18 cellular contexts compared by ENCODE assay signal in the genomic region with DNA sequence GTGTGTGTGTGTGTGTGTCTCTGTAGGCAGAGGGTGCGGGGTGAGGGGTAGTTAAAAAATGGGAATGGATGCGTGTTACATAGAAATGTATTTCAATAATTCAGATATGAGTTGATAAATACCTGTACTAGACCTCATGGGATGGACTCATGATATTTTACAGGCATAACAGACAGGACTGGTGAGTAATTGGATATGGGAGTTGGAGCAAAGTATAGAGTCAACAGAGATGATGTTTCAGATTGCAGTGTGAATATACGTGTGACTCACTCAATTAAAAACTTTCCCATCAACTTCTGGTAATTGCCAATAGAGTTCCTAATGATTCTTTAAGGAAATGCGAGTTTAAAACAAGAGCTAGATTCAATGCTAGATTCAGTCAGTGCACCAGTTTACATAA.
DNase-seq lines count a peak whose midpoint lies in the region; ATAC-seq and TF ChIP-seq lines count a peak whose summit lies in the region.
"Had no signal": no experiment of that assay in that cellular context is flagged by ENCODE, and none has a peak within 500 bp of the region (broad histone marks: within the 10 kb centered on the region; RNA-seq: fewer than 3 reads in every experiment).

No MANE protein-coding gene starts in this region.

- H4K20me1 ChIP-seq in PC-9 (ENCODE audit: insufficient read depth) = no peaks in the 10 kb centered on the region
- H4K20me1 ChIP-seq in smooth muscle cell (ENCODE audit: low read depth) = no peaks in the 10 kb centered on the region

- no peak for ATAC-seq in GM18517 (IDR thresholded peaks at IDR 0.05; ENCODE audit: unreplicated experiment)
- ATAC-seq: A549, GM23338, HepG2, Panc1 had no signal

- H3K4me1 Mint-ChIP-seq in MCF 10A (ENCODE audit: insufficient read depth, unreplicated experiment) (no peaks in the 10 kb centered on the region), endodermal cell (peaks cover 22% of the 10 kb centered on the region)
- H3K4me1 Mint-ChIP-seq: GM23338 had no signal

- H3K36me3 ChIP-seq in breast epithelium (no peaks in the 10 kb centered on the region), PC-9 (ENCODE audit: low read depth) (no peaks in the 10 kb centered on the region), endodermal cell (ENCODE audit: control insufficient read depth, insufficient read depth, low read length) (no peaks in the 10 kb centered on the region), smooth muscle cell (ENCODE audit: low read depth) (no peaks in the 10 kb centered on the region)

- TF ChIP-seq CTCF in MCF 10A (IDR thresholded peaks at IDR 0.05; ENCODE audit: unreplicated experiment) = no peak
- no peak for TF ChIP-seq CTCF in breast epithelium (IDR thresholded peaks at IDR 0.05)
- TF ChIP-seq CTCF in PC-9 (conservative IDR thresholded peaks at IDR 0.05) = no peak
- no peak for TF ChIP-seq CTCF in endodermal cell (conservative IDR thresholded peaks at IDR 0.05)
- TF ChIP-seq CTCF in smooth muscle cell (IDR thresholded peaks at IDR 0.05; ENCODE audit: borderline replicate concordance, insufficient read depth, poor library complexity, severe bottlenecking) = no peak

- H3K4me2 ChIP-seq in PC-9 (no peak overlapping the region), smooth muscle cell (no peak overlapping the region)
- H3K4me2 ChIP-seq: A549, GM23338 had no signal

- no peak overlapping the region for H3K27ac Mint-ChIP-seq in MCF 10A (ENCODE audit: low read depth, unreplicated experiment)
- H3K27ac Mint-ChIP-seq in endodermal cell = peak overlapping the region; percentile 66
- H3K27ac Mint-ChIP-seq: GM23338 had no signal

- WGBS in endodermal cell (ENCODE audit: insufficient coverage in 1 of 2, insufficient read length in 1 of 2), 2 experiments = 74 to 92% methylated on average over 2 to 4 of the region's 4 CpGs
- 91% methylated on average over 4 of the region's 4 CpGs for WGBS in smooth muscle cell (ENCODE audit: low lambda C conversion rate)

- CTCF ChIA-PET in MCF 10A (lab: Yijun Ruan, JAX) = no interaction called here
- CTCF ChIA-PET in PC-9 (lab: Charles Lee) = no interaction called here

- BruUV-seq in MCF 10A (replicated peaks; lab: Mats Ljungman, UMichigan) (no TSS peak), PC-9 (replicated peaks; lab: Mats Ljungman, UMichigan) (no TSS peak)

- TF ChIP-seq POLR2A in breast epithelium (IDR thresholded peaks at IDR 0.05) = no peak

- POLR2A ChIA-PET in MCF 10A (lab: Yijun Ruan, JAX) (no interaction called here), PC-9 (lab: Charles Lee; ENCODE audit: unreplicated experiment) (no interaction called here)

- H3K27me3 ChIP-seq in breast epithelium (no peaks in the 10 kb centered on the region), PC-9 (ENCODE audit: insufficient read depth, low read depth) (no peaks in the 10 kb centered on the region), endodermal cell (ENCODE audit: control insufficient read depth, insufficient read depth, low read length, poor library complexity, severe bottlenecking) (peaks cover 9% of the 10 kb centered on the region), smooth muscle cell (ENCODE audit: low read depth) (no peaks in the 10 kb centered on the region)

- no peak overlapping the region for H3K27ac ChIP-seq in breast epithelium
- no peak overlapping the region for H3K27ac ChIP-seq in PC-9
- H3K27ac ChIP-seq in endodermal cell (ENCODE audit: low read depth, low read length) = no peak overlapping the region
- no peak overlapping the region for H3K27ac ChIP-seq in smooth muscle cell (ENCODE audit: low read depth)
- H3K27ac ChIP-seq: A549 had no signal

- no peaks in the 10 kb centered on the region for H3K9me3 ChIP-seq in breast epithelium
- no peaks in the 10 kb centered on the region; the same call in 1 of the 2 replicates for H3K9me3 ChIP-seq in PC-9 (ENCODE audit: insufficient read depth, low read depth)
- H3K9me3 ChIP-seq in endodermal cell (ENCODE audit: control insufficient read depth, low read length) = no peaks in the 10 kb centered on the region
- no peaks in the 10 kb centered on the region for H3K9me3 ChIP-seq in smooth muscle cell (replicated peaks; ENCODE audit: low read depth)
- H3K9me3 ChIP-seq: A549, Caco-2 had no signal

- H3K27me3 Mint-ChIP-seq in MCF 10A (ENCODE audit: insufficient read depth, unreplicated experiment) (no peaks in the 10 kb centered on the region), endodermal cell (ENCODE audit: insufficient read depth) (no peaks in the 10 kb centered on the region)

- H3K9me3 Mint-ChIP-seq in MCF 10A (ENCODE audit: unreplicated experiment) (no peaks in the 10 kb centered on the region), endodermal cell (no peaks in the 10 kb centered on the region)
- H3K9me3 Mint-ChIP-seq: GM23338 had no signal

- H3K9ac ChIP-seq in endodermal cell (ENCODE audit: extremely low read depth, low read length, poor library complexity, severe bottlenecking) (no peak overlapping the region), smooth muscle cell (ENCODE audit: low read depth) (no peak overlapping the region)

- 0 out of 2 replicates have a peak overlapping the region, but pooled peaks have one; percentile 15 for H2AFZ ChIP-seq in PC-9
- H2AFZ ChIP-seq in smooth muscle cell (ENCODE audit: low read depth) = peak overlapping the region; percentile 46

- H3K4me1 ChIP-seq in breast epithelium (no peaks in the 10 kb centered on the region), PC-9 (replicated peaks; ENCODE audit: insufficient read depth) (no peaks in the 10 kb centered on the region), endodermal cell (ENCODE audit: control insufficient read depth, insufficient read depth, low read length) (peaks cover 3% of the 10 kb centered on the region), smooth muscle cell (ENCODE audit: low read depth) (no peaks in the 10 kb centered on the region)
- H3K4me1 ChIP-seq: A549, Caco-2 had no signal

- no peak overlapping the region for H3K4me3 ChIP-seq in breast epithelium
- no peak overlapping the region for H3K4me3 ChIP-seq in PC-9
- H3K4me3 ChIP-seq in endodermal cell (ENCODE audit: low read length) = no peak overlapping the region
- no peak overlapping the region for H3K4me3 ChIP-seq in smooth muscle cell
- H3K4me3 ChIP-seq: A549, GM23338 had no signal

- H3K79me2 ChIP-seq in PC-9 (ENCODE audit: low read depth) (no peaks in the 10 kb centered on the region), smooth muscle cell (ENCODE audit: low read depth) (no peaks in the 10 kb centered on the region)

- no peaks in the 10 kb centered on the region for H3K9me2 ChIP-seq in PC-9 (ENCODE audit: insufficient read depth)

- intact Hi-C loops in MCF 10A (cut with micrococcal nuclease) = no loop called here
- intact Hi-C loops in breast epithelium (cut with DNase I; ENCODE audit: low total_unique reads) = no loop called here
- intact Hi-C loops in PC-9 (cut with micrococcal nuclease; ENCODE audit: unreplicated experiment) = no loop called here

- peak; percentile 2 for DNase-seq in MCF 10A (ENCODE audit: unreplicated experiment)
- DNase-seq in breast epithelium (ENCODE audit: low spot score in 2 of 2) = no peak
- peak in 1 of 2 experiments; percentile 39 for DNase-seq in PC-9
- DNase-seq in endodermal cell = no peak
- DNase-seq in smooth muscle cell (lab: John Stamatoyannopoulos, UW; ENCODE audit: unreplicated experiment) = no peak
- DNase-seq in NCI-H524 treated with DMSO at 0.1 percent for 48 hours (lab: John Stamatoyannopoulos, UW) = no peak
- no peak for DNase-seq in NCI-H2196 treated with DMSO at 0.1 percent for 48 hours (lab: John Stamatoyannopoulos, UW; ENCODE audit: unreplicated experiment)
- DNase-seq: Caco-2, NCI-H2029, NCI-H2227 treated with DMSO at 0.1 percent for 48 hours, NCI-H774, SHP77 treated with DMSO at 0.1 percent for 48 hours, SW 1271 had no signal

- H3K4me3 Mint-ChIP-seq in MCF 10A (ENCODE audit: unreplicated experiment) (no peak overlapping the region), endodermal cell (no peak overlapping the region)
- H3K4me3 Mint-ChIP-seq: GM23338 had no signal

- no peaks in the 10 kb centered on the region for H3K36me3 Mint-ChIP-seq in MCF 10A (ENCODE audit: insufficient read depth, unreplicated experiment)
- no peaks in the 10 kb centered on the region for H3K36me3 Mint-ChIP-seq in endodermal cell (ENCODE audit: low read depth)

- H3F3A ChIP-seq in PC-9 (ENCODE audit: insufficient read depth, low read depth) (no peaks in the 10 kb centered on the region), smooth muscle cell (ENCODE audit: low read depth) (no peaks in the 10 kb centered on the region)
